8 cellular contexts compared by ENCODE assay signal in the genomic region with DNA sequence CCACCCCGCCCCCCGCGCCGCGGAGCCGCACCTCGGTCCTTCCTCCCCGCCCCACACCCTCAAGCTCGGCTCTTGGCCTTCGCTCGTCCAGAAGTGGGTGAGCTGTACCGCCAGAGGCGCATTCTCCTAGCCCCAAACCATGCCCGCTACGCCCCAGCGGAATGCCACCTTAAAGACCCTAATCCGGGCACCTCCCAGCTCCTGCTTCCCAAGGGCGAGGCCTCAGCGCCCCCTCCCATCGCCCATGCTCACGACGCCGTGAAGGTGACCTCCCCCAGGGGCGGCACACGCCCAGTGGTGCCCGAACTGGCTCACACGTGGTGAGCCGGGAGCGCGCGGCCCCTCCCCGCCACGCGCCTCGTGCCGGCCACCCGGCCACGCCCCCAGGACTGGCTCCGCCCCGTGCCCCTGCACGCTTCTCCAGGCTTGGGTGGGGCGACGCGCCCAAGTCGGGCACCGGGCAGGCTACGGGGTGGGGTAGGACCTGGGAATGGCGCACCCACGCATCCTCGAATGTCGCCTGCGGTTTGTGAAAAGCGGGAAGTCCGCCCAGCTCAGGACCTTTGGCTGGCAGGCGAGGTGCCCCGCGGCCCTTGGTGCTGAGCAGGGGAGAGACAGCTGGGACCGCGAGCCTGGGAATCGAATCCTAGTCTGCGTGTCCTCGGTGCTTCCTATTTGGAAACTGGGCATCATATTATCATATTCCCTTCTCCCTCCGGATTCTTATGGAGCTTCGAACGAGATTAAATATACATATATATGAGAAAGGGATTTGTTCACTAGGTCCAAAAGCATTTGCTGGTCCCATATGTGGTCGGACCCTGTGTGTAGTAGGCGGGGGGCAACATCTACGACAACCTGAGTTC. TPM values are rescaled to one million over a fixed set of nuclear protein-coding genes. Genes with fewer than 3 reads are reported as not detected.
DNase-seq lines count a peak whose midpoint lies in the region; ATAC-seq lines count a peak whose summit lies in the region.

No MANE protein-coding gene starts in this region.

- no peaks in the 10 kb centered on the region for H3K27me3 Mint-ChIP-seq in activated T-helper 17 cell treated with anti-CD3 and anti-CD28 coated beads, Interleukin-2, amount 50 U/mL, for 72 hours
- H3K27me3 Mint-ChIP-seq in natural killer cell treated with Interleukin-12 subunit alpha and Interleukin-12 subunit beta and Interleukin-15 and Interleukin-18, amount 100 ng/mL, for 72 hours: no peaks in the 10 kb centered on the region

- no peaks in the 10 kb centered on the region for H3K9me3 ChIP-seq in Karpas-422 (ENCODE audit: low read length)

- H4K20me1 ChIP-seq in Karpas-422 (ENCODE audit: insufficient read depth, low read depth, low read length): peaks cover 20% of the 10 kb centered on the region

- no peaks in the 10 kb centered on the region for H3K9me2 ChIP-seq in Karpas-422 (replicated peaks; ENCODE audit: insufficient read depth, low read length)

- peaks cover 5% of the 10 kb centered on the region for H3K4me1 Mint-ChIP-seq in activated T-helper 17 cell treated with anti-CD3 and anti-CD28 coated beads, Interleukin-2, amount 50 U/mL, for 72 hours
- peaks cover 0 to 9% of the 10 kb centered on the region in 2 donors for H3K4me1 Mint-ChIP-seq in natural killer cell treated with Interleukin-12 subunit alpha and Interleukin-12 subunit beta and Interleukin-15 and Interleukin-18, amount 100 ng/mL, for 72 hours (ENCODE audit: low read depth in 2 of 2)

- H3K9me3 Mint-ChIP-seq in activated T-helper 17 cell treated with anti-CD3 and anti-CD28 coated beads, Interleukin-2, amount 50 U/mL, for 72 hours: no peaks in the 10 kb centered on the region
- H3K9me3 Mint-ChIP-seq in natural killer cell treated with Interleukin-12 subunit alpha and Interleukin-12 subunit beta and Interleukin-15 and Interleukin-18, amount 100 ng/mL, for 72 hours: no peaks in the 10 kb centered on the region

- peak overlapping the region; percentile 91 for H3K4me2 ChIP-seq in Karpas-422 (ENCODE audit: low read depth, low read length, poor library complexity, severe bottlenecking)

- DNase-seq in EH (ENCODE audit: low read depth) (peak; percentile 87), Karpas-422 (peak; percentile 97), RPMI7951 (ENCODE audit: low read depth) (peak; percentile 96), fibroblast of peridontal ligament (ENCODE audit: extremely low read depth) (peak; percentile 62)
- peak; percentile 86 for DNase-seq in natural killer cell treated with Interleukin-12 subunit alpha and Interleukin-12 subunit beta and Interleukin-15 and Interleukin-18, amount 100 ng/mL, for 72 hours (ENCODE audit: low spot score)
- DNase-seq in stimulated activated naive CD4-positive, alpha-beta T cell treated with Interleukin-2 at 50 U/mL for 16 hours (lab: John Stamatoyannopoulos, UW): peak; percentile 89

- peak overlapping the region; percentile 86 for H3K4me3 ChIP-seq in Karpas-422 (ENCODE audit: low read length)

- H3K36me3 ChIP-seq in Karpas-422 (ENCODE audit: insufficient read depth, low read length): peaks cover 6% of the 10 kb centered on the region; the same call in 1 of the 2 replicates

- peak overlapping the region; percentile 80 for H3K9ac ChIP-seq in Karpas-422 (ENCODE audit: low read length)

- peak overlapping the region; percentile 91 for H3K27ac ChIP-seq in Karpas-422 (ENCODE audit: low read length)

- no peaks in the 10 kb centered on the region for H3K27me3 ChIP-seq in Karpas-422 (ENCODE audit: low read length)

- no peaks in the 10 kb centered on the region for H3K36me3 Mint-ChIP-seq in activated T-helper 17 cell treated with anti-CD3 and anti-CD28 coated beads, Interleukin-2, amount 50 U/mL, for 72 hours (ENCODE audit: low read depth)
- H3K36me3 Mint-ChIP-seq in natural killer cell treated with Interleukin-12 subunit alpha and Interleukin-12 subunit beta and Interleukin-15 and Interleukin-18, amount 100 ng/mL, for 72 hours: no peaks in the 10 kb centered on the region

- peak overlapping the region; percentile 87 for H3K4me3 Mint-ChIP-seq in activated T-helper 17 cell treated with anti-CD3 and anti-CD28 coated beads, Interleukin-2, amount 50 U/mL, for 72 hours
- H3K4me3 Mint-ChIP-seq in natural killer cell treated with Interleukin-12 subunit alpha and Interleukin-12 subunit beta and Interleukin-15 and Interleukin-18, amount 100 ng/mL, for 72 hours: peak overlapping the region; percentile 90

- H2AFZ ChIP-seq in Karpas-422 (ENCODE audit: low read length): peak overlapping the region; percentile 77; the same call in 1 of the 2 replicates

- peaks cover 22% of the 10 kb centered on the region for H3K79me2 ChIP-seq in Karpas-422 (ENCODE audit: low read length)

- H3K27ac Mint-ChIP-seq in activated T-helper 17 cell treated with anti-CD3 and anti-CD28 coated beads, Interleukin-2, amount 50 U/mL, for 72 hours: peak overlapping the region; percentile 82
- peak overlapping the region; percentile 53 to 55 for H3K27ac Mint-ChIP-seq in natural killer cell treated with Interleukin-12 subunit alpha and Interleukin-12 subunit beta and Interleukin-15 and Interleukin-18, amount 100 ng/mL, for 72 hours

- peak; percentile 49 for ATAC-seq in GM21825 (IDR thresholded peaks at IDR 0.05; ENCODE audit: unreplicated experiment)
- peak; percentile 63 for ATAC-seq in activated T-helper 17 cell treated with anti-CD3 and anti-CD28 coated beads, Interleukin-2, amount 50 U/mL, for 72 hours (replicated peaks)
- peak; percentile 78 for ATAC-seq in natural killer cell treated with Interleukin-12 subunit alpha and Interleukin-12 subunit beta and Interleukin-15 and Interleukin-18, amount 100 ng/mL, for 72 hours

- peaks cover 36% of the 10 kb centered on the region for H3K4me1 ChIP-seq in Karpas-422 (ENCODE audit: low read length)

RNA-seq across cellular contexts. Expression of a gene that starts 0.9 kb away (rescaled TPM):
- 8.3 and 18.0 TPM in 2 replicates for total RNA-seq in Karpas-422 (2014; rRNA removed; shearing (Covaris generic); ENCODE audit: low replicate concordance)
- total RNA-seq in RPMI7951 (2014; rRNA removed; shearing (Covaris generic)): 3.1 and 6.1 TPM in 2 replicates
- 1 to 10 TPM; 4.0 to 6.5 TPM for total RNA-seq in activated T-helper 17 cell treated with anti-CD3 and anti-CD28 coated beads, Interleukin-2, amount 50 U/mL, for 72 hours
- total RNA-seq in natural killer cell treated with Interleukin-12 subunit alpha and Interleukin-12 subunit beta and Interleukin-15 and Interleukin-18, amount 100 ng/mL, for 72 hours: 1 to 10 TPM in 1 of 2 donors, under 1 TPM in 1; 0.36 to 1.5 TPM

RNA-seq across cellular contexts. Expression of a gene that starts 22.5 kb away (rescaled TPM):
- total RNA-seq in Karpas-422 (2014; rRNA removed; shearing (Covaris generic); ENCODE audit: low replicate concordance): 18.2 and 28.3 TPM in 2 replicates
- 92.3 and 111 TPM in 2 replicates for total RNA-seq in RPMI7951 (2014; rRNA removed; shearing (Covaris generic))
- total RNA-seq in activated T-helper 17 cell treated with anti-CD3 and anti-CD28 coated beads, Interleukin-2, amount 50 U/mL, for 72 hours: 1 to 10 TPM; 4.3 to 5.2 TPM
- total RNA-seq in natural killer cell treated with Interleukin-12 subunit alpha and Interleukin-12 subunit beta and Interleukin-15 and Interleukin-18, amount 100 ng/mL, for 72 hours: 1 to 10 TPM; 3.6 to 5.5 TPM

RNA-seq across cellular contexts. Expression of a gene that starts 27.0 kb away (rescaled TPM):
- 20.6 and 22.2 TPM in 2 replicates for total RNA-seq in Karpas-422 (2014; rRNA removed; shearing (Covaris generic); ENCODE audit: low replicate concordance)
- total RNA-seq in RPMI7951 (2014; rRNA removed; shearing (Covaris generic)): 16.2 and 19.2 TPM in 2 replicates
- total RNA-seq in activated T-helper 17 cell treated with anti-CD3 and anti-CD28 coated beads, Interleukin-2, amount 50 U/mL, for 72 hours: 10 to 100 TPM; 16.0 to 16.6 TPM
- total RNA-seq in natural killer cell treated with Interleukin-12 subunit alpha and Interleukin-12 subunit beta and Interleukin-15 and Interleukin-18, amount 100 ng/mL, for 72 hours: 10 to 100 TPM; 18.7 to 20.6 TPM

RNA-seq across cellular contexts. Expression of a gene that starts 33.9 kb away (rescaled TPM):
- 1.8 and 2.0 TPM in 2 replicates for total RNA-seq in Karpas-422 (2014; rRNA removed; shearing (Covaris generic); ENCODE audit: low replicate concordance)
- 1.4 and 2.4 TPM in 2 replicates for total RNA-seq in RPMI7951 (2014; rRNA removed; shearing (Covaris generic))
- total RNA-seq in activated T-helper 17 cell treated with anti-CD3 and anti-CD28 coated beads, Interleukin-2, amount 50 U/mL, for 72 hours: 1 to 10 TPM; 5.2 to 6.0 TPM
- 1 to 10 TPM; 2.0 to 6.2 TPM for total RNA-seq in natural killer cell treated with Interleukin-12 subunit alpha and Interleukin-12 subunit beta and Interleukin-15 and Interleukin-18, amount 100 ng/mL, for 72 hours

RNA-seq across cellular contexts. Expression of a gene that starts 56.1 kb away (rescaled TPM):
- 122 and 197 TPM in 2 replicates for total RNA-seq in Karpas-422 (2014; rRNA removed; shearing (Covaris generic); ENCODE audit: low replicate concordance)
- 50.5 and 57.3 TPM in 2 replicates for total RNA-seq in RPMI7951 (2014; rRNA removed; shearing (Covaris generic))
- total RNA-seq in activated T-helper 17 cell treated with anti-CD3 and anti-CD28 coated beads, Interleukin-2, amount 50 U/mL, for 72 hours: 10 to 100 TPM; 13.4 to 20.0 TPM
- total RNA-seq in natural killer cell treated with Interleukin-12 subunit alpha and Interleukin-12 subunit beta and Interleukin-15 and Interleukin-18, amount 100 ng/mL, for 72 hours: 10 to 100 TPM; 18.0 to 21.6 TPM

Comparison
In these comparisons a context has a peak if more than half of its experiments do, and no peak if none do; other contexts are left out.
1. Peak in every context shown above with its lines: DNase-seq, ATAC-seq, H3K4me3 ChIP-seq and H3K27ac ChIP-seq.